Comparison of ENCODE assay signal across 8 cellular contexts in the genomic region with DNA sequence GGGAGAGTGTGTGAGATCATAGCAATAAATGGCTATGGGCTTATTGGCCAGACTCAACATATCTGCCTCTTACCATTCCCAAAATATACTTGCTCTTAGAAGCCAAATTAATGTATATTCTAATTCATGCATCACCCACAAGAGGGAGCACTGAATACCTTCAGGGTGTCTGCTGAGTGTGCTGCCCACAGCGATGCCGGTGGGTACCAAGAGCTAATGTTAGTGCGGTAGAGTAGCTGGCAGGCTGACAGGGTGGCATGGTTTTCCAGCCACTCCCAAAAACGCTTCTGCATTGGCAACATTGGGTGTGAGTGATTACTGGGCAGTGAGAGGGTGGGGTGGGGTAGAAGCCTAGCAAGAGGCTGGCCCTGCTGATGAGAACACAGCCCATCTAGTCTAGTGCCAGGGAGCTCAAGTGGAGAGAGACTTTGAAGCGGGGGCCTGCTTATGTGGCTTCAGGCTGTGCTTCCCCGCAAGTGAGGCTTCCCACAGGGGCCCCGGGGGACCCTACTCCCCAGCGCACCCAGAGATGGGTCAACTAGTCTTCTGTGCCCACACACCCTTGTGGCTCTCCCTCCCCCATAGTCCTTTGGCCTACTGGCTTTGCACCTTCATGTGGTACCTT. TPM values are rescaled to one million over a fixed set of nuclear protein-coding genes. Genes with fewer than 3 reads are reported as not detected.
A peak's percentile ranks its signal among the peaks of the same experiment; 100 is the strongest.
DNase-seq lines count a peak whose midpoint lies in the region; ATAC-seq and TF ChIP-seq lines count a peak whose summit lies in the region.

No MANE protein-coding gene starts in this region.

- DNase-seq in GM23338 (ENCODE audit: low spot score): peak; percentile 65
- DNase-seq in foreskin fibroblast: peak in 1 of 2 donors; percentile 29
- no peak for DNase-seq in stimulated activated CD4-positive, alpha-beta T cell treated with anti-CD3 and anti-CD28 coated beads, Interleukin-1b, Interleukin-23, amount 100 ng/mL, for 48 hours
- DNase-seq in stomach: no peak
- no peak for DNase-seq in cortex of kidney (lab: John Stamatoyannopoulos, UW)
- no peak for DNase-seq in ascending aorta (ENCODE audit: low spot score in 2 of 2)

- peak; percentile 80 for ATAC-seq in GM23338

- no peaks in the 10 kb centered on the region for H3K9me3 ChIP-seq in OCI-LY3 (ENCODE audit: insufficient read depth, low read length)
- peaks cover 0 to 3% (median 0%) of the 10 kb centered on the region in 4 donors for H3K9me3 ChIP-seq in stomach
- no peaks in the 10 kb centered on the region for H3K9me3 ChIP-seq in ascending aorta

- no peaks in the 10 kb centered on the region for H3K9me2 ChIP-seq in GM23338 (ENCODE audit: insufficient read depth)

- H4K20me1 ChIP-seq in GM23338 (replicated peaks; ENCODE audit: insufficient read depth) (no peaks in the 10 kb centered on the region), OCI-LY3 (ENCODE audit: insufficient read depth, low read length) (no peaks in the 10 kb centered on the region)

- H2AFZ ChIP-seq in GM23338 (no peak overlapping the region), OCI-LY3 (ENCODE audit: low read depth, low read length) (no peak overlapping the region)

- H3K79me2 ChIP-seq in GM23338 (replicated peaks; ENCODE audit: insufficient read depth) (no peaks in the 10 kb centered on the region), OCI-LY3 (ENCODE audit: low read length) (no peaks in the 10 kb centered on the region)

- peak; percentile 66 for TF ChIP-seq CTCF in C4-2B (conservative IDR thresholded peaks at IDR 0.05)
- TF ChIP-seq CTCF in GM23338 (conservative IDR thresholded peaks at IDR 0.05; ENCODE audit: low read depth in 2 of 2): peak; percentile 62 to 71
- TF ChIP-seq CTCF in OCI-LY3 (IDR thresholded peaks at IDR 0.05; ENCODE audit: low read depth, low read length): peak; percentile 64
- peak; percentile 14 for TF ChIP-seq CTCF in foreskin fibroblast (IDR thresholded peaks at IDR 0.05; ENCODE audit: low read depth, low read length)
- TF ChIP-seq CTCF in stomach (IDR thresholded peaks at IDR 0.05): no peak
- TF ChIP-seq CTCF in ascending aorta (IDR thresholded peaks at IDR 0.05): peak in 1 of 3 experiments; percentile 11

- 54 to 71% (median 59%) methylated on average over 8 of the region's 8 CpGs for WGBS in stomach, 5 donors

- H3K27ac Mint-ChIP-seq in GM23338: no peak overlapping the region

- H3K9me3 Mint-ChIP-seq in GM23338: peaks cover 6% of the 10 kb centered on the region; the same call in 2 of the 3 replicates

- no peaks in the 10 kb centered on the region for H3K36me3 ChIP-seq in GM23338 (ENCODE audit: insufficient read depth)
- no peaks in the 10 kb centered on the region for H3K36me3 ChIP-seq in OCI-LY3 (replicated peaks; ENCODE audit: low read depth, low read length)
- no peaks in the 10 kb centered on the region for H3K36me3 ChIP-seq in stomach
- no peaks in the 10 kb centered on the region for H3K36me3 ChIP-seq in ascending aorta

- H3K4me3 ChIP-seq in GM23338 (no peak overlapping the region), OCI-LY3 (ENCODE audit: low read length) (no peak overlapping the region), foreskin fibroblast (ENCODE audit: low read depth in 1 of 2, low read length in 2 of 2) (no peak overlapping the region), stomach (no peak overlapping the region), ascending aorta (no peak overlapping the region)

- no peaks in the 10 kb centered on the region for H3F3A ChIP-seq in GM23338 (replicated peaks; ENCODE audit: low read depth)

- peaks cover 15% of the 10 kb centered on the region for H3K27me3 Mint-ChIP-seq in GM23338 (ENCODE audit: insufficient read depth, low read depth, poor library complexity)

- no peak overlapping the region for H3K27ac ChIP-seq in C4-2B
- no peak overlapping the region for H3K27ac ChIP-seq in GM23338 (ENCODE audit: low read depth)
- no peak overlapping the region for H3K27ac ChIP-seq in OCI-LY3 (ENCODE audit: low read length)
- H3K27ac ChIP-seq in stomach: no peak overlapping the region
- no peak overlapping the region for H3K27ac ChIP-seq in ascending aorta

- H3K4me1 Mint-ChIP-seq in GM23338: no peaks in the 10 kb centered on the region

- no peak overlapping the region for H3K4me3 Mint-ChIP-seq in GM23338

- no peaks in the 10 kb centered on the region for H3K36me3 Mint-ChIP-seq in GM23338 (ENCODE audit: low read depth)

- no peak for TF ChIP-seq POLR2A in stomach (IDR thresholded peaks at IDR 0.05)

- H3K4me2 ChIP-seq in GM23338: no peak overlapping the region
- no peak overlapping the region for H3K4me2 ChIP-seq in OCI-LY3 (ENCODE audit: low read length)

- TF ChIP-seq EP300 in stomach (IDR thresholded peaks at IDR 0.05): no peak

- no peaks in the 10 kb centered on the region for H3K4me1 ChIP-seq in GM23338 (ENCODE audit: insufficient read depth)
- no peaks in the 10 kb centered on the region for H3K4me1 ChIP-seq in OCI-LY3 (ENCODE audit: low read length)
- H3K4me1 ChIP-seq in stomach: no peaks in the 10 kb centered on the region
- no peaks in the 10 kb centered on the region for H3K4me1 ChIP-seq in ascending aorta

- no peak overlapping the region for H3K9ac ChIP-seq in OCI-LY3 (ENCODE audit: low read length)

- intact Hi-C loops in stomach (cut with DNase I; ENCODE audit: low total_unique reads) (no loop called here), ascending aorta (cut with DNase I) (no loop called here)

- H3K27me3 ChIP-seq in GM23338 (ENCODE audit: insufficient read depth) (no peaks in the 10 kb centered on the region), OCI-LY3 (ENCODE audit: low read depth, low read length) (0 out of 2 replicates have a peak, but pooled peaks cover 10% of the 10 kb centered on the region), stomach (peaks cover 0 to 4% (median 0%) of the 10 kb centered on the region in 3 donors), ascending aorta (no peaks in the 10 kb centered on the region)

TF ChIP-seq in GM23338, 12 proteins besides CTCF, POLR2A, EP300 and RAD21:
- no peak for TF ChIP-seq POLR2AphosphoS5 (IDR thresholded peaks at IDR 0.05; ENCODE audit: low read depth)
- TF ChIP-seq, protein P1, sequence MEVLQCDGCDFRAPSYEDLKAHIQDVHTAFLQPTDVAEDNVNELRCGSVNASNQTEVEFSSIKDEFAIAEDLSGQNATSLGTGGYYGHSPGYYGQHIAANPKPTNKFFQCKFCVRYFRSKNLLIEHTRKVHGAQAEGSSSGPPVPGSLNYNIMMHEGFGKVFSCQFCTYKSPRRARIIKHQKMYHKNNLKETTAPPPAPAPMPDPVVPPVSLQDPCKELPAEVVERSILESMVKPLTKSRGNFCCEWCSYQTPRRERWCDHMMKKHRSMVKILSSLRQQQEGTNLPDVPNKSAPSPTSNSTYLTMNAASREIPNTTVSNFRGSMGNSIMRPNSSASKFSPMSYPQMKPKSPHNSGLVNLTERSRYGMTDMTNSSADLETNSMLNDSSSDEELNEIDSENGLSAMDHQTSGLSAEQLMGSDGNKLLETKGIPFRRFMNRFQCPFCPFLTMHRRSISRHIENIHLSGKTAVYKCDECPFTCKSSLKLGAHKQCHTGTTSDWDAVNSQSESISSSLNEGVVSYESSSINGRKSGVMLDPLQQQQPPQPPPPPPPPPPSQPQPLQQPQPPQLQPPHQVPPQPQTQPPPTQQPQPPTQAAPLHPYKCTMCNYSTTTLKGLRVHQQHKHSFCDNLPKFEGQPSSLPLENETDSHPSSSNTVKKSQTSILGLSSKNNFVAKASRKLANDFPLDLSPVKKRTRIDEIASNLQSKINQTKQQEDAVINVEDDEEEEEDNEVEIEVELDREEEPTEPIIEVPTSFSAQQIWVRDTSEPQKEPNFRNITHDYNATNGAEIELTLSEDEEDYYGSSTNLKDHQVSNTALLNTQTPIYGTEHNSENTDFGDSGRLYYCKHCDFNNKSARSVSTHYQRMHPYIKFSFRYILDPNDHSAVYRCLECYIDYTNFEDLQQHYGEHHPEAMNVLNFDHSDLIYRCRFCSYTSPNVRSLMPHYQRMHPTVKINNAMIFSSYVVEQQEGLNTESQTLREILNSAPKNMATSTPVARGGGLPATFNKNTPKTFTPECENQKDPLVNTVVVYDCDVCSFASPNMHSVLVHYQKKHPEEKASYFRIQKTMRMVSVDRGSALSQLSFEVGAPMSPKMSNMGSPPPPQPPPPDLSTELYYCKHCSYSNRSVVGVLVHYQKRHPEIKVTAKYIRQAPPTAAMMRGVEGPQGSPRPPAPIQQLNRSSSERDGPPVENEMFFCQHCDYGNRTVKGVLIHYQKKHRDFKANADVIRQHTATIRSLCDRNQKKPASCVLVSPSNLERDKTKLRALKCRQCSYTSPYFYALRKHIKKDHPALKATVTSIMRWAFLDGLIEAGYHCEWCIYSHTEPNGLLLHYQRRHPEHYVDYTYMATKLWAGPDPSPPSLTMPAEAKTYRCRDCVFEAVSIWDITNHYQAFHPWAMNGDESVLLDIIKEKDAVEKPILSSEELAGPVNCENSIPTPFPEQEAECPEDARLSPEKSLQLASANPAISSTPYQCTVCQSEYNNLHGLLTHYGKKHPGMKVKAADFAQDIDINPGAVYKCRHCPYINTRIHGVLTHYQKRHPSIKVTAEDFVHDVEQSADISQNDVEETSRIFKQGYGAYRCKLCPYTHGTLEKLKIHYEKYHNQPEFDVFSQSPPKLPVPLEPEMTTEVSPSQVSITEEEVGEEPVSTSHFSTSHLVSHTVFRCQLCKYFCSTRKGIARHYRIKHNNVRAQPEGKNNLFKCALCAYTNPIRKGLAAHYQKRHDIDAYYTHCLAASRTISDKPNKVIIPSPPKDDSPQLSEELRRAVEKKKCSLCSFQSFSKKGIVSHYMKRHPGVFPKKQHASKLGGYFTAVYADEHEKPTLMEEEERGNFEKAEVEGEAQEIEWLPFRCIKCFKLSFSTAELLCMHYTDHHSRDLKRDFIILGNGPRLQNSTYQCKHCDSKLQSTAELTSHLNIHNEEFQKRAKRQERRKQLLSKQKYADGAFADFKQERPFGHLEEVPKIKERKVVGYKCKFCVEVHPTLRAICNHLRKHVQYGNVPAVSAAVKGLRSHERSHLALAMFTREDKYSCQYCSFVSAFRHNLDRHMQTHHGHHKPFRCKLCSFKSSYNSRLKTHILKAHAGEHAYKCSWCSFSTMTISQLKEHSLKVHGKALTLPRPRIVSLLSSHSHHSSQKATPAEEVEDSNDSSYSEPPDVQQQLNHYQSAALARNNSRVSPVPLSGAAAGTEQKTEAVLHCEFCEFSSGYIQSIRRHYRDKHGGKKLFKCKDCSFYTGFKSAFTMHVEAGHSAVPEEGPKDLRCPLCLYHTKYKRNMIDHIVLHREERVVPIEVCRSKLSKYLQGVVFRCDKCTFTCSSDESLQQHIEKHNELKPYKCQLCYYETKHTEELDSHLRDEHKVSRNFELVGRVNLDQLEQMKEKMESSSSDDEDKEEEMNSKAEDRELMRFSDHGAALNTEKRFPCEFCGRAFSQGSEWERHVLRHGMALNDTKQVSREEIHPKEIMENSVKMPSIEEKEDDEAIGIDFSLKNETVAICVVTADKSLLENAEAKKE (CRISPR knock-in tag; IDR thresholded peaks at IDR 0.05): no peak

RNA-seq across cellular contexts. Expression of a gene that starts 9.2 kb away (rescaled TPM):
- total RNA-seq in GM23338 (2014; rRNA removed; shearing (Covaris generic)): 0.28 and 0.35 TPM in 2 replicates
- polyA plus RNA-seq in GM23338 (2016; fragmentation: Nextera tagmentation; extraction: Ambion mirVana) (0.14 and 0.19 TPM in 2 replicates), stomach (under 1 TPM; 0.08 to 0.15 (median 0.12) TPM)
- total RNA-seq in stomach (under 1 TPM in 1 of 5 donors, not detected in 4; 0.55 TPM), ascending aorta (not detected)

Comparison
In these comparisons a context has a peak if more than half of its experiments do, and no peak if none do; other contexts are left out.
1. CTCF ChIP-seq: peak in C4-2B (single experiment), GM23338 (2 of 2), OCI-LY3 (single experiment) and foreskin fibroblast (single experiment); none in stomach (0 of 7).